8 cellular contexts compared by ENCODE assay signal in the genomic region with DNA sequence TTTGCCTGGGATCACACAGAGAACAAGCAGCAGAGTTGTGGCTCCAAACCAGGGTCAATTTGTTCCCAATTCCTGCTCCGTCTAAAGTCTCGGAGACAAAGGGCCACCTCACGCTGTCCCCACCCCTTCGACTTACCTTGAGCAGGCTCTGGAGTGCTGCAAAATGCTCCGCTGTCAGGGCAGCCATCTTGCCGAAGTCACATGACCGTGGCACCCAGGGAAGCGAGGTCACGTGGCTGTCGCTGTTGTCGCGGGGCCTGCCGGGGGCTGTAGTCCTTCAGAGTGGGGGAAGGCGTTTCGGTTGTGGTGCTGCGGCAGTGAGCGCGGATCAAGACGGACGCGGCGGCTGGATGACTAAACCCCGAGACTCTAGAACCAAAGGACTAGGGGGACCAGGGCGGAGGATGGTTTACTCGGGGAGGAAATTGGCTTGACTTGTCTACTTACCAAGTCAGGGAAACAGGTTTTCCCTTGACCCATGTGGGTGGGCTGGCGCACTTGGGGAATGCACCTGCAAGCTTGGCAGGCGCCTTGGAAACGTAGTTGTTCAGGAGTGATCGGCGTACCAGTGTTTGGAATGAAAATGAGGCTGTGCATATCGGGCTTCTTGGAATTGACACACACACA. TPM values are rescaled to one million over a fixed set of nuclear protein-coding genes. Genes with fewer than 3 reads are reported as not detected.
DNase-seq lines count a peak whose midpoint lies in the region; ATAC-seq and TF ChIP-seq lines count a peak whose summit lies in the region.

A gene (minus strand): TSS at position 199 of the 627 bp plus-strand sequence. CDS start 12 bp downstream, at position 187.

- H3K27ac Mint-ChIP-seq in activated naive CD4-positive, alpha-beta T cell treated with anti-CD3 and anti-CD28 coated beads, Interleukin-2, amount 10 ng/mL, durations not matched to agents 7 days and 5 days = peak within 1 kb of the TSS; percentile 85

- WGBS in gastroesophageal sphincter (ENCODE audit: low coverage in 1 of 2), 2 donors = 0 to 4% methylated on average over 6 to 8 of the region's 31 CpGs

- H3K4me1 Mint-ChIP-seq in activated naive CD4-positive, alpha-beta T cell treated with anti-CD3 and anti-CD28 coated beads, Interleukin-2, amount 10 ng/mL, durations not matched to agents 7 days and 5 days = peaks cover 27% of the 10 kb centered on the region

- TF ChIP-seq EP300 in gastroesophageal sphincter (IDR thresholded peaks at IDR 0.05) = no peak

- TF ChIP-seq POLR2A in gastroesophageal sphincter (IDR thresholded peaks at IDR 0.05) = peak; percentile 33 to 61

- ATAC-seq in gastroesophageal sphincter = peak; percentile 96

- no peaks in the 10 kb centered on the region for H3K36me3 Mint-ChIP-seq in activated naive CD4-positive, alpha-beta T cell treated with anti-CD3 and anti-CD28 coated beads, Interleukin-2, amount 10 ng/mL, durations not matched to agents 7 days and 5 days

- H3K9me3 Mint-ChIP-seq in activated naive CD4-positive, alpha-beta T cell treated with anti-CD3 and anti-CD28 coated beads, Interleukin-2, amount 10 ng/mL, durations not matched to agents 7 days and 5 days = no peaks in the 10 kb centered on the region

- peak within 1 kb of the TSS in 3 of 4 donors; percentile 21 to 60 (median 36) for H3K27ac ChIP-seq in gastroesophageal sphincter
- H3K27ac ChIP-seq in neutrophil = peak within 1 kb of the TSS; percentile 67
- peak within 1 kb of the TSS; percentile 83 for H3K27ac ChIP-seq in substantia nigra (ENCODE audit: low read depth, low read length, poor library complexity, severe bottlenecking)

- H3K4me1 ChIP-seq in gastroesophageal sphincter (peaks cover 3 to 24% (median 10%) of the 10 kb centered on the region in 3 donors), neutrophil (ENCODE audit: control insufficient read depth in 1 of 2, insufficient read depth in 1 of 2, low read depth in 1 of 2, low read length in 1 of 2) (peaks cover 18 to 21% of the 10 kb centered on the region in 2 experiments)

- H3K9me3 ChIP-seq in gastroesophageal sphincter = no peaks in the 10 kb centered on the region
- no peaks in the 10 kb centered on the region for H3K9me3 ChIP-seq in neutrophil

- H3K27me3 Mint-ChIP-seq in activated naive CD4-positive, alpha-beta T cell treated with anti-CD3 and anti-CD28 coated beads, Interleukin-2, amount 10 ng/mL, durations not matched to agents 7 days and 5 days = peaks cover 4% of the 10 kb centered on the region

- H3K36me3 ChIP-seq in gastroesophageal sphincter = no peaks in the 10 kb centered on the region
- no peaks in the 10 kb centered on the region for H3K36me3 ChIP-seq in neutrophil

- CTCF ChIA-PET in activated naive CD4-positive, alpha-beta T cell treated with anti-CD3 and anti-CD28 coated beads, Interleukin-2, amount 10 ng/mL, durations not matched to agents 7 days and 5 days (lab: Charles Lee) = interaction anchor here (0.8 to 9.0 kb wide), 9 partner anchors 64 to 249 kb away, joined by 3 to 175 read pairs (median 4); a partner anchor contains a TSS

- H3K27me3 ChIP-seq in gastroesophageal sphincter = peaks cover under 1% of the 10 kb centered on the region
- no peaks in the 10 kb centered on the region for H3K27me3 ChIP-seq in neutrophil

- peak within 1 kb of the TSS; percentile 83 for H3K4me3 ChIP-seq in HFF-Myc (replicated peaks; ENCODE audit: low read depth, low read length)
- peak within 1 kb of the TSS; percentile 62 to 74 for H3K4me3 ChIP-seq in gastroesophageal sphincter
- H3K4me3 ChIP-seq in neutrophil (ENCODE audit: low read depth in 1 of 2, low read length in 1 of 2) = peak within 1 kb of the TSS; percentile 72 to 98

- TF ChIP-seq CTCF in HFF-Myc (IDR thresholded peaks at IDR 0.05; ENCODE audit: low read depth, low read length, missing control alignments) (no peak), gastroesophageal sphincter (IDR thresholded peaks at IDR 0.05) (no peak), neutrophil (IDR thresholded peaks at IDR 0.05) (no peak)

- peak within 1 kb of the TSS; percentile 88 for H3K4me3 Mint-ChIP-seq in activated naive CD4-positive, alpha-beta T cell treated with anti-CD3 and anti-CD28 coated beads, Interleukin-2, amount 10 ng/mL, durations not matched to agents 7 days and 5 days

- peak; percentile 97 for DNase-seq in GM03348 (ENCODE audit: low spot score)
- DNase-seq in HFF-Myc (ENCODE audit: extremely low read depth, low read depth) = peak; percentile 82
- DNase-seq in NAMALWA (ENCODE audit: low spot score) = peak; percentile 96
- DNase-seq in SK-N-DZ (ENCODE audit: low spot score) = peak; percentile 93
- peak; percentile 97 for DNase-seq in activated naive CD4-positive, alpha-beta T cell treated with anti-CD3 and anti-CD28 coated beads, Interleukin-2, amount 10 ng/mL, durations not matched to agents 7 days and 5 days
- DNase-seq in substantia nigra (lab: John Stamatoyannopoulos, UW) = peak; percentile 72 to 97 (median 91)

RNA-seq across cellular contexts. Expression of the gene that starts here (rescaled TPM):
- polyA plus RNA-seq in SK-N-DZ (2014; cell fraction: cytosol; rRNA removed) = 75.9 and 97.0 TPM in 2 replicates
- polyA plus RNA-seq in SK-N-DZ (2014; cell fraction: nucleus; rRNA removed) = 56.0 and 62.2 TPM in 2 replicates
- 10 to 100 TPM; 19.7 to 26.5 (median 25.5) TPM for total RNA-seq in gastroesophageal sphincter

Comparison
In these comparisons a context has a peak if more than half of its experiments do, and no peak if none do; other contexts are left out.
1. Peak in every context shown above with its lines: DNase-seq, ATAC-seq, H3K4me3 ChIP-seq and H3K27ac ChIP-seq.